ENCODE assay signal across 14 cellular contexts in the genomic region with DNA sequence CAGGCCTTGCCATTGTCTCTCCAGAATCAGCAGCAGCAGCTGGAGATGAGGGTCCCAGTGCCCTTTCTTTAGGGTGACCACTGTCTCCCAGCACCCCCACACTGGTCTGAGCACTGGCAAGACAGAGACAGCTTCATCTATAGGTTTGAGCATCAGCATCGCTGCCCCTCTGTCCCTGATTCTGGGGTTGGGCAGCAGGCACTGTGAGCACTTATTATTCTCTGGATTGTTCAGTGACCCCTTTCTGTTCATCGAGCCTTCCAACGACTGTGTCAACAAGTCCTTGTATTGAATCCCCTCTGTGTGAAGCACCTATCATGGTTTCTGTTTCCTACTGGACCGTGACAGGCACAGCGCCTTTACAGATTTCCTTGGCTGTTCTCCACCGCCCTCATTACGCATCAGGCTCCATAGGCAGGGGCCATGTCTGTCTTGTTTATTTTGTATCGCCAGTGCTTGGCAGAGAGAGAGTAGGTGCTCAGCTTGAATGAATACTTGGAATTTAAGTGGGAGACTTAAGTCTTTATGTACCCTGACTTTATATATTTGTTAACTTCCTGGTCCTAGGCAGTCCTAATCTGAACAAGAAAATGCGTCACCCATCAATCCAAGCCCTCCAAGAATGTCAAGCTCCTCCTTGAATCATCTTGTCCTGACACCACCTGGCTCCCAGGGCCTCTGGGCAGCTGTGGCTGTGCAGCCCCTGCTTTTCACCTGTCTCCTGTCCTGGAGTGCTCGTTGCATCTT. TPM values are rescaled to one million over a fixed set of nuclear protein-coding genes. Genes with fewer than 3 reads are reported as not detected.
DNase-seq lines count a peak whose midpoint lies in the region; ATAC-seq and TF ChIP-seq lines count a peak whose summit lies in the region.
"Had no signal": no experiment of that assay in that cellular context is flagged by ENCODE, and none has a peak within 500 bp of the region (broad histone marks: within the 10 kb centered on the region; RNA-seq: fewer than 3 reads in every experiment).

No MANE protein-coding gene starts in this region.

- no peak overlapping the region for H3K4me3 ChIP-seq in BE2C (ENCODE audit: low read depth, low read length)
- H3K4me3 ChIP-seq: BLaER1 treated with 17β-estradiol and CSF1 and Interleukin-3, amounts not matched to agents 10 nM and 100 nM; testis had no signal

- TF ChIP-seq CTCF in C4-2B (conservative IDR thresholded peaks at IDR 0.05) (no peak), BE2C (IDR thresholded peaks at IDR 0.05; ENCODE audit: low read depth, low read length) (no peak)

- H3K4me1 ChIP-seq in BE2C, result no peaks in the 10 kb centered on the region
- H3K4me1 ChIP-seq: testis had no signal

- H3K27me3 ChIP-seq in BE2C, result no peaks in the 10 kb centered on the region
- H3K27me3 ChIP-seq: BLaER1 treated with 17β-estradiol and CSF1 and Interleukin-3, amounts not matched to agents 10 nM and 100 nM; testis had no signal

- H3K9me3 ChIP-seq in BE2C, result no peaks in the 10 kb centered on the region
- H3K9me3 ChIP-seq: testis had no signal

- DNase-seq in NCI-H1092 treated with DMSO at 0.1 percent for 48 hours (lab: John Stamatoyannopoulos, UW) (peak; percentile 96), SHP77 treated with DMSO at 0.1 percent for 48 hours (lab: John Stamatoyannopoulos, UW) (peak; percentile 76), kidney glomerular epithelial cell (lab: John Stamatoyannopoulos, UW) (peak; percentile 99), MV-4-11 (lab: John Stamatoyannopoulos, UW) (no peak), BE2C (no peak)
- DNase-seq: activated CD8-positive, alpha-beta memory T cell treated with anti-CD3 and anti-CD28 coated beads for 24 hours; left cardiac atrium; NCI-H774; T-helper 17 cell; testis had no signal

- ATAC-seq in HG03521 (IDR thresholded peaks at IDR 0.05; ENCODE audit: unreplicated experiment) (no peak), GM18909 (IDR thresholded peaks at IDR 0.05; ENCODE audit: poor library complexity, unreplicated experiment) (no peak)
- ATAC-seq: left cardiac atrium, T-helper 17 cell had no signal

- no peaks in the 10 kb centered on the region for H3K36me3 ChIP-seq in BE2C
- H3K36me3 ChIP-seq: BLaER1 treated with 17β-estradiol and CSF1 and Interleukin-3, amounts not matched to agents 10 nM and 100 nM had no signal

- H3K27ac ChIP-seq in C4-2B, result peak overlapping the region; percentile 70; the same call in 1 of the 2 replicates
- H3K27ac ChIP-seq: testis had no signal

RNA-seq across cellular contexts. Expression of a gene that starts 11.4 kb away (rescaled TPM):
- polyA plus RNA-seq in BE2C (2012; ENCODE audit: insufficient read depth, insufficient read length, low read depth), result not detected

Comparison
In these comparisons a context has a peak if more than half of its experiments do, and no peak if none do; other contexts are left out.
1. DNase-seq: peak in NCI-H1092 treated with DMSO at 0.1 percent for 48 hours (single experiment), SHP77 treated with DMSO at 0.1 percent for 48 hours (single experiment) and kidney glomerular epithelial cell (single experiment); none in MV-4-11 (single experiment) and BE2C (single experiment).